In the genomic region with DNA sequence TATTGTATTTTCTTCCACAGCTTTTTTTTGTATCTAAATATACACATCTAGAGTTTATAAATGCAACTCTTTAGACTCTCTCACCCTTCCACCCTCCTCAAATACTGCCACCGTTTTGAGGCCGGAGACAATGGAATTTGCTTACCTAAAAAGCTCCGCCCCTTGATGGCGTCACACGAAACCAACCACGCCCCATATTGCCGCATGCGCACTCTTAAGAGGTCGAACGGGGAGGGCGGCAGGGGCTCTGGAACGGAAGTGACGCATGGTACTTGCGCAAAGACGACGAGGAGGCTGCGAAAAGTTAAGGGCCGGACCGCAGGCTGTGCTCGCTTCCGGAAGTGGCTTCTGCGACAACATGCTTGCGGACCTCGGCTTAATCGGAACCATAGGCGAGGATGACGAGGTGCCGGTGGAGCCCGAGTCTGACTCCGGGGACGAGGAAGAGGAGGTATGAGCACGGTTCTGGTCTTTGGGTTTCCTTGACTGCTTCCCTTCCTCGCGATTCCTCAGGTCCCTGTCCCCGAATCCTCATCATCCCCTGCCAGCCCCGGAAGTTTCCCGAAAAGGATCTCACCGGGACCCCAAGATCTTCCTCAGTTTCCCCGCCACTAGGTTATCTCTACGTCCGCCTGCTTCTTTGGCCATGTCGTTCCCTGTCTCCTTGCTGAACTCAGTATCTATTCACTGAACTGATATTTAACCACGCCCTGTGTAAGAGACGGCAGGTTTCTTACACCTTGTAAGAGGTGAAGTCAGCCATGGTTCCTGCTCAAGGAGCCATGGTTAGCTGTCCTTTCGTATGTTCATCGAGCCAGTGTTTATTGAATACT, we compare ENCODE assay signal across 8 cellular contexts. TPM values are rescaled to one million over a fixed set of nuclear protein-coding genes. Genes with fewer than 3 reads are reported as not detected.
DNase-seq lines count a peak whose midpoint lies in the region; ATAC-seq and TF ChIP-seq lines count a peak whose summit lies in the region.

A gene with protein sequence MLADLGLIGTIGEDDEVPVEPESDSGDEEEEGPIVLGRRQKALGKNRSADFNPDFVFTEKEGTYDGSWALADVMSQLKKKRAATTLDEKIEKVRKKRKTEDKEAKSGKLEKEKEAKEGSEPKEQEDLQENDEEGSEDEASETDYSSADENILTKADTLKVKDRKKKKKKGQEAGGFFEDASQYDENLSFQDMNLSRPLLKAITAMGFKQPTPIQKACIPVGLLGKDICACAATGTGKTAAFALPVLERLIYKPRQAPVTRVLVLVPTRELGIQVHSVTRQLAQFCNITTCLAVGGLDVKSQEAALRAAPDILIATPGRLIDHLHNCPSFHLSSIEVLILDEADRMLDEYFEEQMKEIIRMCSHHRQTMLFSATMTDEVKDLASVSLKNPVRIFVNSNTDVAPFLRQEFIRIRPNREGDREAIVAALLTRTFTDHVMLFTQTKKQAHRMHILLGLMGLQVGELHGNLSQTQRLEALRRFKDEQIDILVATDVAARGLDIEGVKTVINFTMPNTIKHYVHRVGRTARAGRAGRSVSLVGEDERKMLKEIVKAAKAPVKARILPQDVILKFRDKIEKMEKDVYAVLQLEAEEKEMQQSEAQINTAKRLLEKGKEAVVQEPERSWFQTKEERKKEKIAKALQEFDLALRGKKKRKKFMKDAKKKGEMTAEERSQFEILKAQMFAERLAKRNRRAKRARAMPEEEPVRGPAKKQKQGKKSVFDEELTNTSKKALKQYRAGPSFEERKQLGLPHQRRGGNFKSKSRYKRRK (plus strand): TSS at position 326 of the 833 bp plus-strand sequence. CDS start 33 bp downstream, at position 359.

- intact Hi-C loops in natural killer cell (cut with micrococcal nuclease) = loop anchor here (1.0 kb wide), 3 partner anchors 32 to 173 kb away; a partner anchor contains a TSS

- ATAC-seq in natural killer cell = peak; percentile 88 to 93 (median 92)

- H3K9me3 ChIP-seq in Loucy (ENCODE audit: insufficient read depth, low read depth, low read length) = no peaks in the 10 kb centered on the region

- H3K27me3 ChIP-seq in Loucy (ENCODE audit: insufficient read depth, low read length, poor library complexity, severe bottlenecking) = no peaks in the 10 kb centered on the region

- H3K36me3 Mint-ChIP-seq in natural killer cell = no peaks in the 10 kb centered on the region

- no peaks in the 10 kb centered on the region for H3F3A ChIP-seq in Loucy (ENCODE audit: low read depth)

- H3K9ac ChIP-seq in Loucy (ENCODE audit: low read depth, low read length, poor library complexity, severe bottlenecking) = peak within 1 kb of the TSS; percentile 82

- no peaks in the 10 kb centered on the region for H3K9me2 ChIP-seq in Loucy (replicated peaks; ENCODE audit: low read depth, low read length)

- peak within 1 kb of the TSS; percentile 80 for H3K4me2 ChIP-seq in Loucy (ENCODE audit: low read depth, low read length, poor library complexity, severe bottlenecking)

- TF ChIP-seq POLR2A in Raji (IDR thresholded peaks at IDR 0.05; ENCODE audit: insufficient read depth, low read depth, low read length) = peak; percentile 99

- peaks cover 28% of the 10 kb centered on the region for H3K79me2 ChIP-seq in Loucy (ENCODE audit: insufficient read depth, low read length)

- TF ChIP-seq CTCF in Loucy (conservative IDR thresholded peaks at IDR 0.05; ENCODE audit: low read length) (no peak), natural killer cell (IDR thresholded peaks at IDR 0.05) (no peak)

- H2AFZ ChIP-seq in Loucy (ENCODE audit: low read length) = peak within 1 kb of the TSS; percentile 93

- H3K9me3 Mint-ChIP-seq in natural killer cell = no peaks in the 10 kb centered on the region

- peaks cover 16% of the 10 kb centered on the region; the same call in 1 of the 2 replicates for H3K36me3 ChIP-seq in Loucy (ENCODE audit: insufficient read depth, low read length)

- peaks cover 11% of the 10 kb centered on the region for H3K4me1 ChIP-seq in Loucy (ENCODE audit: insufficient read depth, low read length, poor library complexity, severe bottlenecking)

- peak; percentile 98 for DNase-seq in EH (ENCODE audit: low read depth)
- DNase-seq in H4 (ENCODE audit: low spot score) = peak; percentile 98
- DNase-seq in activated T-helper 9 cell treated with anti-CD3 and anti-CD28 coated beads, Interleukin-2, amount 50 U/mL, for 16 hours (ENCODE audit: low read depth) = peak; percentile 93
- DNase-seq in fibroblast of peridontal ligament (ENCODE audit: extremely low read depth) = peak; percentile 99
- peak; percentile 97 for DNase-seq in natural killer cell
- peak; percentile 95 for DNase-seq in stimulated activated naive CD4-positive, alpha-beta T cell treated with Interleukin-2 at 50 U/mL for 16 hours (lab: John Stamatoyannopoulos, UW)

- peak within 1 kb of the TSS; percentile 96 for H3K4me3 Mint-ChIP-seq in natural killer cell

- peaks cover 27 to 32% of the 10 kb centered on the region in 2 donors for H3K4me1 Mint-ChIP-seq in natural killer cell

- no peaks in the 10 kb centered on the region for H3K27me3 Mint-ChIP-seq in natural killer cell (ENCODE audit: low read depth in 2 of 2)

- peak within 1 kb of the TSS; percentile 81 for H3K4me3 ChIP-seq in Loucy (ENCODE audit: low read length, poor library complexity, severe bottlenecking)

- peaks cover 9% of the 10 kb centered on the region for H4K20me1 ChIP-seq in Loucy (ENCODE audit: insufficient read depth, low read length, poor library complexity, severe bottlenecking)

- H3K27ac Mint-ChIP-seq in natural killer cell = peak within 1 kb of the TSS; percentile 94 to 96

RNA-seq across cellular contexts. Expression of the gene that starts here (rescaled TPM):
- total RNA-seq in H4 (2014; rRNA removed; shearing (Covaris generic)) = 30.6 and 33.9 TPM in 2 replicates
- 10 to 100 TPM; 71.5 to 91.3 (median 75.9) TPM for total RNA-seq in natural killer cell

Comparison
In these comparisons a context has a peak if more than half of its experiments do, and no peak if none do; other contexts are left out.
1. Peak in every context shown above with its lines: DNase-seq, ATAC-seq and H3K4me3 ChIP-seq.